In the genomic region with DNA sequence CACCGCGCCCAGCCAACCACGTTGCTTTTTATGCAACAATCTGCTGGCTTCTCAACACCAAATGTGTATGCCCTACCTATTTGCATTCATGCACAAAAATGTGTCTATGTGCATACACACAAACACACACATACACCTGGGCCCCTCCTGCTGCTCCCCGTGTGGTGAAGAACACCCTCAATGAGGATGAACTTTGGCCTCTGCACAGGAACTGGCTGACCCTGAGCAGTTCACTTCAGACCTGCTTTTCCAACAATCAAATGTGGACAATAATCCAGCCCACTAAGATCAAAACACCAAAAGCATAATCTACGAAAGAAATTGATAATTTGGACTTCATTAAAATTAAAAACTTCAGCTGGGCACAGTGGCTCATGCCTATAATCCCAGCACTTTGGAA, we compare ENCODE assay signal across 22 cellular contexts. TPM values are rescaled to one million over a fixed set of nuclear protein-coding genes. Genes with fewer than 3 reads are reported as not detected.
DNase-seq lines count a peak whose midpoint lies in the region; ATAC-seq, FAIRE-seq and TF ChIP-seq lines count a peak whose summit lies in the region.
"Had no signal": no experiment of that assay in that cellular context is flagged by ENCODE, and none has a peak within 500 bp of the region (broad histone marks: within the 10 kb centered on the region; RNA-seq: fewer than 3 reads in every experiment).

No MANE protein-coding gene starts in this region.

- CTCF ChIA-PET in activated CD8-positive, alpha-beta memory T cell treated with anti-CD3 and anti-CD28 coated beads, Interleukin-2, amount 10 ng/mL, durations not matched to agents 7 days and 5 days (lab: Charles Lee): interaction anchor here (1.8 kb wide), 1 partner anchor 8 kb away, joined by 8 read pairs; no protein-coding TSS in a partner anchor
- CTCF ChIA-PET in HepG2 (lab: Yijun Ruan, JAX; ENCODE audit: low intra/inter-chr PET ratio, low total read pairs): no interaction called here

- intact Hi-C loops in HepG2 (cut with micrococcal nuclease; ENCODE audit: unreplicated experiment): no loop called here

- H3K14ac ChIP-seq in neuronal stem cell (ENCODE audit: low read length): no peak overlapping the region

- H3K18ac ChIP-seq in neuronal stem cell (ENCODE audit: low read length): peak overlapping the region; percentile 38

- POLR2A ChIA-PET in HepG2 (lab: Yijun Ruan, JAX): no interaction called here

- H4K8ac ChIP-seq in neuronal stem cell (ENCODE audit: low read depth, low read length): no peak overlapping the region

- no peak overlapping the region for H2BK120ac ChIP-seq in neuronal stem cell (ENCODE audit: low read depth, low read length)

- H3K4me3 ChIP-seq in liver (ENCODE audit: low read depth in 1 of 3, low read length in 3 of 3): no peak overlapping the region
- no peak overlapping the region for H3K4me3 ChIP-seq in HepG2 (replicated peaks in 1 of 3; ENCODE audit: insufficient read depth in 1 of 3, low read depth in 2 of 3, low read length in 3 of 3)
- H3K4me3 ChIP-seq in neuronal stem cell (ENCODE audit: low read length in 2 of 2): no peak overlapping the region
- H3K4me3 ChIP-seq: A549; BLaER1 treated with 17β-estradiol and CSF1 and Interleukin-3, amounts not matched to agents 10 nM and 100 nM had no signal

- no peak overlapping the region for H2AK5ac ChIP-seq in neuronal stem cell (ENCODE audit: low read depth, low read length)

- H4K20me1 ChIP-seq in HepG2 (ENCODE audit: insufficient read depth, low read length): no peaks in the 10 kb centered on the region
- H4K20me1 ChIP-seq: BLaER1 treated with 17β-estradiol and CSF1 and Interleukin-3, amounts not matched to agents 10 nM and 100 nM had no signal

- H3K9me3 Mint-ChIP-seq in activated CD8-positive, alpha-beta memory T cell treated with anti-CD3 and anti-CD28 coated beads, Interleukin-2, amount 10 ng/mL, durations not matched to agents 7 days and 5 days (ENCODE audit: low read depth): no peaks in the 10 kb centered on the region
- H3K9me3 Mint-ChIP-seq: CD4-positive, alpha-beta T cell; CD8-positive, alpha-beta T cell had no signal

- peaks cover 32% of the 10 kb centered on the region for H3K27me3 Mint-ChIP-seq in activated CD8-positive, alpha-beta memory T cell treated with anti-CD3 and anti-CD28 coated beads, Interleukin-2, amount 10 ng/mL, durations not matched to agents 7 days and 5 days

- no peak overlapping the region for H3K4me3 Mint-ChIP-seq in activated CD8-positive, alpha-beta memory T cell treated with anti-CD3 and anti-CD28 coated beads, Interleukin-2, amount 10 ng/mL, durations not matched to agents 7 days and 5 days
- H3K4me3 Mint-ChIP-seq: B cell; CD4-positive, alpha-beta T cell; CD8-positive, alpha-beta T cell had no signal

- in situ Hi-C loops in HepG2 (cut with HindIII; ENCODE audit: extremely low pct_ligation_motif_present, low pct_unique_long_range_greater_than_20kb): loop anchor here (10.0 kb wide), 1 partner anchor 445 kb away; no protein-coding TSS in a partner anchor

- no peaks in the 10 kb centered on the region for H3K27me3 ChIP-seq in liver (ENCODE audit: control insufficient read depth in 4 of 4, insufficient read depth in 4 of 4, low read length in 3 of 4)
- H3K27me3 ChIP-seq in HepG2 (ENCODE audit: control insufficient read depth in 1 of 2, insufficient read depth in 2 of 2, low read length in 2 of 2): peaks cover 0 to 3% of the 10 kb centered on the region in 2 experiments; a peak in 1 of 5 replicates
- no peaks in the 10 kb centered on the region for H3K27me3 ChIP-seq in neuronal stem cell (ENCODE audit: control insufficient read depth in 3 of 3, insufficient read depth in 3 of 3, low read depth in 1 of 3, low read length in 3 of 3)
- H3K27me3 ChIP-seq: BLaER1 treated with 17β-estradiol and CSF1 and Interleukin-3, amounts not matched to agents 10 nM and 100 nM had no signal

- peak; percentile 16 for DNase-seq in activated CD8-positive, alpha-beta memory T cell treated with anti-CD3 and anti-CD28 coated beads, Interleukin-2, amount 10 ng/mL, durations not matched to agents 7 days and 5 days
- DNase-seq in activated CD8-positive, alpha-beta memory T cell treated with anti-CD3 and anti-CD28 coated beads for 24 hours: no peak
- DNase-seq in HepG2 (ENCODE audit: low spot score) (no peak), neuronal stem cell (ENCODE audit: low spot score) (no peak)
- DNase-seq: AML-193; Caco-2; Calu3; CD4-positive, alpha-beta T cell; CD8-positive, alpha-beta T cell; DMS79 treated with DMSO at 0.1 percent for 48 hours; GF-D8 had no signal

- H3K79me1 ChIP-seq in neuronal stem cell (ENCODE audit: low read depth, low read length): no peaks in the 10 kb centered on the region

- H3K36me3 Mint-ChIP-seq in activated CD8-positive, alpha-beta memory T cell treated with anti-CD3 and anti-CD28 coated beads, Interleukin-2, amount 10 ng/mL, durations not matched to agents 7 days and 5 days: no peaks in the 10 kb centered on the region
- H3K36me3 Mint-ChIP-seq: CD8-positive, alpha-beta T cell had no signal

- no peak for ATAC-seq in activated CD8-positive, alpha-beta memory T cell treated with anti-CD3 and anti-CD28 coated beads, Interleukin-2, amount 10 ng/mL, durations not matched to agents 7 days and 5 days
- ATAC-seq in HepG2 (no peak), GM18505 (IDR thresholded peaks at IDR 0.05; ENCODE audit: unreplicated experiment) (no peak)
- ATAC-seq: A549; CD8-positive, alpha-beta T cell had no signal

- H3K27ac Mint-ChIP-seq in activated CD8-positive, alpha-beta memory T cell treated with anti-CD3 and anti-CD28 coated beads, Interleukin-2, amount 10 ng/mL, durations not matched to agents 7 days and 5 days: no peak overlapping the region
- H3K27ac Mint-ChIP-seq: B cell; CD4-positive, alpha-beta T cell; CD8-positive, alpha-beta T cell had no signal

- H3K4me1 ChIP-seq in liver (ENCODE audit: control insufficient read depth in 4 of 4, insufficient read depth in 4 of 4, low read length in 3 of 4) (peaks cover 2 to 17% (median 12%) of the 10 kb centered on the region in 4 donors), HepG2 (ENCODE audit: insufficient read depth, low read length) (peaks cover 13% of the 10 kb centered on the region; the same call in 1 of the 2 replicates), neuronal stem cell (ENCODE audit: control insufficient read depth in 2 of 2, insufficient read depth in 1 of 2, low read depth in 1 of 2, low read length in 2 of 2) (no peaks in the 10 kb centered on the region)
- H3K4me1 ChIP-seq: A549; BLaER1 treated with 17β-estradiol and CSF1 and Interleukin-3, amounts not matched to agents 10 nM and 100 nM; Caco-2 had no signal

- H2BK12ac ChIP-seq in neuronal stem cell (ENCODE audit: low read length): no peak overlapping the region

- TF ChIP-seq CTCF in liver (IDR thresholded peaks at IDR 0.05; ENCODE audit: low read depth, low read length, missing input control) (no peak), HepG2 (CRISPR knock-in tag; IDR thresholded peaks at IDR 0.05) (no peak)

- no peak overlapping the region for H2BK5ac ChIP-seq in neuronal stem cell (ENCODE audit: low read length)

- FAIRE-seq in HepG2 (lab: Jason Lieb, UNC): no peak
- FAIRE-seq: A549, D721Med, G401.6, GM12891, GM18507 had no signal

- BruUV-seq in HepG2 (replicated peaks; lab: Mats Ljungman, UMichigan): no TSS peak

- no peak overlapping the region for H2BK15ac ChIP-seq in neuronal stem cell (ENCODE audit: low read length)

- 62% methylated on average over 5 of the region's 5 CpGs for WGBS in liver
- WGBS in HepG2 (ENCODE audit: low lambda C conversion rate): 28% methylated on average over 5 of the region's 5 CpGs
- no CpG with 5 or more reads among the region's 5 CpGs for WGBS in neuronal stem cell (ENCODE audit: extremely low coverage in 2 of 2, insufficient read length in 2 of 2, insufficient replicate concordance in 1 of 2), 2 donors

- no peak overlapping the region for H3K9ac ChIP-seq in liver (ENCODE audit: low read depth in 1 of 2, low read length in 2 of 2)
- no peak overlapping the region for H3K9ac ChIP-seq in HepG2 (ENCODE audit: insufficient read depth, low read depth, low read length)
- H3K9ac ChIP-seq in neuronal stem cell (ENCODE audit: low read depth, low read length, poor library complexity): no peak overlapping the region
- H3K9ac ChIP-seq: BLaER1 treated with 17β-estradiol and CSF1 and Interleukin-3, amounts not matched to agents 10 nM and 100 nM had no signal

- TF ChIP-seq RAD21 in liver (IDR thresholded peaks at IDR 0.05) (no peak), HepG2 (CRISPR knock-in tag; IDR thresholded peaks at IDR 0.05) (no peak)

- no peak overlapping the region for H2AFZ ChIP-seq in HepG2 (ENCODE audit: low read length)
- H2AFZ ChIP-seq in neuronal stem cell (ENCODE audit: low read length): no peak overlapping the region

- no peak for TF ChIP-seq POLR2A in HepG2 (IDR thresholded peaks at IDR 0.05; ENCODE audit: insufficient read depth in 1 of 2, low read depth in 2 of 2, low read length in 2 of 2)
- no peak for TF ChIP-seq POLR2A in GM18505 (IDR thresholded peaks at IDR 0.05; ENCODE audit: borderline replicate concordance, extremely low read depth, insufficient read depth, insufficient read length)

- H3K36me3 ChIP-seq in liver (ENCODE audit: control insufficient read depth in 4 of 4, insufficient read depth in 3 of 4, low read depth in 1 of 4, low read length in 3 of 4) (no peaks in the 10 kb centered on the region), HepG2 (replicated peaks in 1 of 2; ENCODE audit: control insufficient read depth in 1 of 2, insufficient read depth in 2 of 2, low read length in 2 of 2) (no peaks in the 10 kb centered on the region), neuronal stem cell (replicated peaks in 1 of 2; ENCODE audit: control insufficient read depth in 2 of 2, insufficient read depth in 2 of 2, low read length in 2 of 2) (no peaks in the 10 kb centered on the region)
- H3K36me3 ChIP-seq: BLaER1 treated with 17β-estradiol and CSF1 and Interleukin-3, amounts not matched to agents 10 nM and 100 nM had no signal

- H3K4me2 ChIP-seq in HepG2 (ENCODE audit: low read depth, low read length) (no peak overlapping the region), neuronal stem cell (ENCODE audit: insufficient read depth, low read length, poor library complexity, severe bottlenecking) (no peak overlapping the region)
- H3K4me2 ChIP-seq: A549; BLaER1 treated with 17β-estradiol and CSF1 and Interleukin-3, amounts not matched to agents 10 nM and 100 nM had no signal

- no peak overlapping the region for H4K91ac ChIP-seq in neuronal stem cell (ENCODE audit: low read depth, low read length, poor library complexity)

- H3K79me2 ChIP-seq in HepG2 (ENCODE audit: insufficient read depth, low read length): no peaks in the 10 kb centered on the region

- H3K9me3 ChIP-seq in liver (ENCODE audit: control insufficient read depth in 4 of 4, low read length in 3 of 4) (no peaks in the 10 kb centered on the region), HepG2 (ENCODE audit: low read length) (no peaks in the 10 kb centered on the region), neuronal stem cell (replicated peaks in 1 of 2; ENCODE audit: control insufficient read depth in 2 of 2, insufficient read depth in 1 of 2, low read depth in 1 of 2, low read length in 2 of 2) (peaks cover 0 to 1% of the 10 kb centered on the region in 2 donors)
- H3K9me3 ChIP-seq: A549, Caco-2 had no signal

- H3K27ac ChIP-seq in liver (ENCODE audit: low read depth in 1 of 2, low read length in 2 of 2) (no peak overlapping the region), HepG2 (ENCODE audit: extremely low read length, insufficient read depth, low read length) (no peak overlapping the region), neuronal stem cell (replicated peaks; ENCODE audit: low read length) (no peak overlapping the region)
- H3K27ac ChIP-seq: 22Rv1; A549; BLaER1 treated with 17β-estradiol and CSF1 and Interleukin-3, amounts not matched to agents 10 nM and 100 nM; C4-2B had no signal

- H3K4me1 Mint-ChIP-seq in activated CD8-positive, alpha-beta memory T cell treated with anti-CD3 and anti-CD28 coated beads, Interleukin-2, amount 10 ng/mL, durations not matched to agents 7 days and 5 days: no peaks in the 10 kb centered on the region
- H3K4me1 Mint-ChIP-seq: B cell had no signal

- H3K23ac ChIP-seq in neuronal stem cell (ENCODE audit: low read depth, low read length, poor library complexity): no peak overlapping the region

- H3K4ac ChIP-seq in neuronal stem cell (ENCODE audit: low read length): no peak overlapping the region

- TF ChIP-seq EP300 in HepG2 (IDR thresholded peaks at IDR 0.05; ENCODE audit: low read depth in 2 of 2, low read length in 2 of 2) (no peak), HepG2 (CRISPR knock-in tag; IDR thresholded peaks at IDR 0.05; ENCODE audit: borderline replicate concordance) (no peak)

RNA-seq across cellular contexts. Expression of a gene that starts 25.3 kb away (rescaled TPM):
- 10 to 100 TPM; 15.2 to 15.7 TPM for total RNA-seq in activated CD8-positive, alpha-beta memory T cell treated with anti-CD3 and anti-CD28 coated beads, Interleukin-2, amount 10 ng/mL, durations not matched to agents 7 days and 5 days
- total RNA-seq in liver: 10 to 100 TPM in 1 of 2 donors, 1 to 10 TPM in 1; 2.5 to 36.5 TPM
- 10 to 100 TPM; 55.8 to 82.0 TPM for polyA plus RNA-seq in liver
- 6.1 and 7.0 TPM in 2 replicates for total RNA-seq in HepG2 (2016; rRNA removed; fragmentation: Illumina TruSeq; extraction: Trizol)
- 2.8 and 3.3 TPM in 2 replicates for total RNA-seq in HepG2 (2016; cell fraction: cytosol; rRNA removed; fragmentation: Illumina TruSeq; extraction: Trizol; ENCODE audit: low read depth)
- total RNA-seq in HepG2 (2016; cell fraction: insoluble cytoplasmic fraction; rRNA removed; fragmentation: Illumina TruSeq; extraction: Trizol): 5.8 and 7.5 TPM in 2 replicates
- 9.9 and 10.1 TPM in 2 replicates for total RNA-seq in HepG2 (2016; cell fraction: membrane; rRNA removed; fragmentation: Illumina TruSeq; extraction: Trizol)
- total RNA-seq in HepG2 (2016; cell fraction: nucleus; rRNA removed; fragmentation: Illumina TruSeq; extraction: Trizol): 8.9 and 10.1 TPM in 2 replicates
- 2.6 and 2.9 TPM in 2 replicates for polyA plus RNA-seq in HepG2 (2011; rRNA removed)
- 1.8 and 3.3 TPM in 2 replicates for polyA plus RNA-seq in HepG2 (2011; cell fraction: cytosol; rRNA removed)
- 5.3 and 6.1 TPM in 2 replicates for polyA plus RNA-seq in HepG2 (2011; cell fraction: nucleus; rRNA removed)
- polyA plus RNA-seq in HepG2 (2012): 5.5 and 7.2 TPM in 2 replicates
- polyA plus RNA-seq in HepG2 (2016; cell fraction: cytosol; fragmentation: Illumina TruSeq; extraction: Trizol; ENCODE audit: low read depth): 4.4 and 5.2 TPM in 2 replicates
- 8.6 and 9.4 TPM in 2 replicates for polyA plus RNA-seq in HepG2 (2016; cell fraction: insoluble cytoplasmic fraction; fragmentation: Illumina TruSeq; extraction: Trizol; ENCODE audit: low read depth)
- 10.8 and 11.1 TPM in 2 replicates for polyA plus RNA-seq in HepG2 (2016; cell fraction: membrane; fragmentation: Illumina TruSeq; extraction: Trizol; ENCODE audit: low read depth)
- polyA plus RNA-seq in HepG2 (2016; cell fraction: nucleus; fragmentation: Illumina TruSeq; extraction: Trizol; ENCODE audit: insufficient read depth, low read depth): 11.8 and 12.4 TPM in 2 replicates
- 22.9 and 26.1 TPM in 2 replicates for polyA minus RNA-seq in HepG2 (2011; rRNA and poly(A)+ RNA removed; ENCODE audit: low replicate concordance)
- 6.5 and 8.0 TPM in 2 replicates for polyA minus RNA-seq in HepG2 (2011; cell fraction: cytosol; rRNA and poly(A)+ RNA removed)
- polyA minus RNA-seq in HepG2 (2011; cell fraction: nucleus; rRNA and poly(A)+ RNA removed): 3.4 and 5.5 TPM in 2 replicates
- polyA plus RNA-seq in neuronal stem cell (2013, experiment 1 of 2): 6.9 TPM
- 7.0 TPM for polyA plus RNA-seq in neuronal stem cell (2013, experiment 2 of 2)
